Comparison of ENCODE assay signal across 8 cellular contexts in genomic region chrX:53093177-53093655, GRCh38. TPM values are rescaled to one million over a fixed set of nuclear protein-coding genes. Genes with fewer than 3 reads are reported as not detected.
DNase-seq lines count a peak whose midpoint lies in the region; ATAC-seq and TF ChIP-seq lines count a peak whose summit lies in the region.

No MANE protein-coding gene starts in this region.

- H3K9me3 Mint-ChIP-seq in endothelial cell (ENCODE audit: unreplicated experiment), result no peaks in the 10 kb centered on the region

- H3K4me1 Mint-ChIP-seq in endothelial cell (ENCODE audit: unreplicated experiment), result peaks cover 3% of the 10 kb centered on the region

- peaks cover 1% of the 10 kb centered on the region for H3K27me3 Mint-ChIP-seq in endothelial cell (ENCODE audit: unreplicated experiment)

- H3K27ac Mint-ChIP-seq in endothelial cell (ENCODE audit: unreplicated experiment), result peak overlapping the region; percentile 77

- H3K4me3 Mint-ChIP-seq in endothelial cell (ENCODE audit: unreplicated experiment), result peak overlapping the region; percentile 76

- peak; percentile 59 for DNase-seq in 8988T
- DNase-seq in NCI-H82 treated with DMSO at 0.1 percent for 48 hours (lab: John Stamatoyannopoulos, UW; ENCODE audit: unreplicated experiment), result peak; percentile 67
- peak; percentile 81 for DNase-seq in activated CD8-positive, alpha-beta memory T cell treated with anti-CD3 and anti-CD28 coated beads, Interleukin-2, amount 50 U/mL, for 48 hours
- DNase-seq in endothelial cell (ENCODE audit: low spot score), result peak; percentile 73
- peak; percentile 36 for DNase-seq in midbrain (lab: John Stamatoyannopoulos, UW)
- DNase-seq in stimulated activated CD8-positive, alpha-beta memory T cell treated with anti-CD3 and anti-CD28 coated beads, Interleukin-2, amount 100 ng/mL, for 48 hours (ENCODE audit: low read depth in 2 of 2), result peak; percentile 63 to 66

- peak; percentile 26 for TF ChIP-seq CTCF in endothelial cell (IDR thresholded peaks at IDR 0.05; ENCODE audit: unreplicated experiment)

- no peaks in the 10 kb centered on the region for H3K36me3 Mint-ChIP-seq in endothelial cell (ENCODE audit: low read depth, unreplicated experiment)

- ATAC-seq in GM18502 (IDR thresholded peaks at IDR 0.05; ENCODE audit: poor library complexity, unreplicated experiment) (peak; percentile 58), HG03521 (IDR thresholded peaks at IDR 0.05; ENCODE audit: unreplicated experiment) (peak; percentile 65)

RNA-seq across cellular contexts. Expression of gene KANTR, which starts 0.7 kb away (rescaled TPM):
- total RNA-seq in endothelial cell (ENCODE audit: unreplicated experiment), result 10.5 TPM

RNA-seq across cellular contexts. Expression of gene TSPYL2, which starts 11.0 kb away (rescaled TPM):
- total RNA-seq in endothelial cell (ENCODE audit: unreplicated experiment), result 27.9 TPM

RNA-seq across cellular contexts. Expression of gene GPR173, which starts 44.6 kb away (rescaled TPM):
- 9.4 TPM for total RNA-seq in endothelial cell (ENCODE audit: unreplicated experiment)

Comparison
In these comparisons a context has a peak if more than half of its experiments do, and no peak if none do; other contexts are left out.
1. Peak in every context shown above with its lines: DNase-seq and ATAC-seq.